ENCODE assay signal across 8 cellular contexts in the genomic region with DNA sequence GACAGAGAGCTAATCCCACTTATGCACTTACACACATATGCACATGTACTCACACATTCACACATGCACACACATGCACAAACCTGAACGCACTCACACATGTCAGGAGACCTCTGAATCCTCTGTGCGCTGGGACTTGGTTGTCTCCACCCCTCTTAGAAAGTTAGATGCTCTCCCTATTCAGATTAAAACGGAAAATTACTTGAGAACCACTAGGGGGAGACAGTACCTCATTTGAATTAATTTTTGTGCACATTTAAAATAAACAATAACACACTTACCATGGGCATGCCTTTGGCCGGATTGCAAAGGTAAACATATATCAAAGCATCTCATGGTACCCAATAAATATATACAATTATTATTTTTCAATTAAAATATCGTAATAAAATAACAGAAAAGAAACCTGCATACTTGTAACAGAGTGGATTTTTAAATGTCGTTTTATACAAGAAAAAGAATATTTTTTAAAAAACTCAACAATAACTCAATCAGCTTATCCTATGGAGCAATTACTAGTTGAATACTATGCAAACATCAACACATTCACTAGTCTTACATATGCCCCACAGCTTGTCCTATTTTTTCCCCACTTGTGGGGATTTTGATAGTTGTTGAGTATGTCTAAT. TPM values are rescaled to one million over a fixed set of nuclear protein-coding genes. Genes with fewer than 3 reads are reported as not detected.
A peak's percentile ranks its signal among the peaks of the same experiment; 100 is the strongest.
DNase-seq lines count a peak whose midpoint lies in the region; ATAC-seq, FAIRE-seq and TF ChIP-seq lines count a peak whose summit lies in the region.

No MANE protein-coding gene starts in this region.

- DNase-seq in D721Med (ENCODE audit: insufficient read length, low spot score) (no peak), HTR-8/SVneo (ENCODE audit: insufficient read length, low spot score) (peak; percentile 47), kidney epithelial cell (ENCODE audit: low read depth) (no peak), KG1 (lab: John Stamatoyannopoulos, UW) (no peak), sciatic nerve (ENCODE audit: low spot score) (no peak)
- no peak for DNase-seq in stimulated activated naive CD8-positive, alpha-beta T cell treated with anti-CD3 and anti-CD28 coated beads, Interleukin-15, amount 100 ng/mL, for 72 hours

- no peak overlapping the region for H3K4me3 Mint-ChIP-seq in stimulated activated naive CD8-positive, alpha-beta T cell treated with anti-CD3 and anti-CD28 coated beads, Interleukin-15, amount 100 ng/mL, for 72 hours

- peaks cover 31% of the 10 kb centered on the region for H3K27me3 Mint-ChIP-seq in stimulated activated naive CD8-positive, alpha-beta T cell treated with anti-CD3 and anti-CD28 coated beads, Interleukin-15, amount 100 ng/mL, for 72 hours

- no peak overlapping the region for H3K4me3 ChIP-seq in kidney epithelial cell (ENCODE audit: low read depth, low read length)

- no peaks in the 10 kb centered on the region for H3K9me3 Mint-ChIP-seq in stimulated activated naive CD8-positive, alpha-beta T cell treated with anti-CD3 and anti-CD28 coated beads, Interleukin-15, amount 100 ng/mL, for 72 hours

- FAIRE-seq in D721Med (lab: Jason Lieb, UNC) (no peak), HTR-8/SVneo (lab: Jason Lieb, UNC) (no peak), TTC549 (lab: Jason Lieb, UNC) (peak; percentile 57)

- peak; percentile 53 for TF ChIP-seq CTCF in D721Med (IDR thresholded peaks at IDR 0.05; ENCODE audit: insufficient read depth, missing control alignments)
- TF ChIP-seq CTCF in kidney epithelial cell (IDR thresholded peaks at IDR 0.05; ENCODE audit: insufficient read depth, low read length, poor library complexity, severe bottlenecking) = peak; percentile 36

- H3K27ac Mint-ChIP-seq in stimulated activated naive CD8-positive, alpha-beta T cell treated with anti-CD3 and anti-CD28 coated beads, Interleukin-15, amount 100 ng/mL, for 72 hours = no peak overlapping the region

- no peaks in the 10 kb centered on the region for H3K27me3 ChIP-seq in kidney epithelial cell (ENCODE audit: control insufficient read depth, insufficient read depth, low read length)

- ATAC-seq in HG03460 (IDR thresholded peaks at IDR 0.05; ENCODE audit: unreplicated experiment) = no peak
- no peak for ATAC-seq in sciatic nerve
- no peak for ATAC-seq in stimulated activated naive CD8-positive, alpha-beta T cell treated with anti-CD3 and anti-CD28 coated beads, Interleukin-15, amount 100 ng/mL, for 72 hours

- H3K36me3 ChIP-seq in kidney epithelial cell (ENCODE audit: control insufficient read depth, insufficient read depth, low read length) = no peaks in the 10 kb centered on the region

- no peaks in the 10 kb centered on the region for H3K4me1 Mint-ChIP-seq in stimulated activated naive CD8-positive, alpha-beta T cell treated with anti-CD3 and anti-CD28 coated beads, Interleukin-15, amount 100 ng/mL, for 72 hours

- intact Hi-C loops in sciatic nerve (cut with DNase I) = no loop called here

RNA-seq across cellular contexts. Expression of a gene that starts 9.5 kb away (rescaled TPM):
- 2.7 TPM in 1 of 2 replicates, not detected in the other for total RNA-seq in kidney epithelial cell
- total RNA-seq in sciatic nerve = 5.5 TPM

RNA-seq across cellular contexts. Expression of a gene that starts 23.0 kb away (rescaled TPM):
- total RNA-seq in kidney epithelial cell (not detected in 2 replicates), sciatic nerve (10.7 TPM)

RNA-seq across cellular contexts. Expression of a gene that starts 59.9 kb away (rescaled TPM):
- total RNA-seq in kidney epithelial cell (not detected in 2 replicates), sciatic nerve (2.3 TPM)

Comparison
In these comparisons a context has a peak if more than half of its experiments do, and no peak if none do; other contexts are left out.
1. RNA of a gene that starts 23.0 kb away (total RNA-seq): 10.7 TPM in sciatic nerve (single experiment); not detected in kidney epithelial cell; every median in the first group is over 10 times any median in the second.